Comparison of ENCODE assay signal across 8 cellular contexts in the genomic region with DNA sequence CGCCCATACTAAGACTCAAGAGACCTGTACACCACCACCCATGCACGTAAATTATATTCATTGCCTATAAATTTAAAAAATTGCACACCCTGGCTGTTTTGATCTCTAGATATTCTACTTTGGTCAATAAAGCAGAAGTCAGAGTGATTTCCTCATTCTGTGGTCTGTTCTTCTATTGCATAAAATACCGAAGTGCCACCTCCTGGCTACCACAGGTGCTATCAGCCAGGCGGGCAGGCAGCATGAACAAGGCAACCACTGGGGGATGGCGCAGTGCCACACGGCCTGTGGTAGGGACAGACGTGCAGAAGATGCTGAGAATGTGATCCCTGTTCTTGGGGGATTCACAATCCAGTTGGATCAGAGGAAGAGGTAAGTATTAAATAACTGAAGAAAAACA.
A peak's percentile ranks its signal among the peaks of the same experiment; 100 is the strongest.
DNase-seq lines count a peak whose midpoint lies in the region.

No MANE protein-coding gene starts in this region.

- peak; percentile 58 for DNase-seq in NCI-H748 (lab: John Stamatoyannopoulos, UW; ENCODE audit: unreplicated experiment)
- no peak for DNase-seq in NCI-H748 treated with DMSO at 0.1 percent for 48 hours (lab: John Stamatoyannopoulos, UW)
- peak; percentile 80 for DNase-seq in NAMALWA (ENCODE audit: low spot score)
- peak; percentile 35 to 53 for DNase-seq in activated CD4-positive, alpha-beta T cell treated with anti-CD3 and anti-CD28 coated beads for 24 hours (ENCODE audit: low read depth in 2 of 2)
- peak; percentile 84 for DNase-seq in cerebellum (ENCODE audit: low spot score)
- peak; percentile 67 for DNase-seq in renal cortical epithelial cell (ENCODE audit: low read depth)
- no peak for DNase-seq in NCI-H2227 treated with DMSO at 0.1 percent for 48 hours (lab: John Stamatoyannopoulos, UW)
- no peak for DNase-seq in HuH-7 (ENCODE audit: low spot score)

Comparison
In these comparisons a context has a peak if more than half of its experiments do, and no peak if none do; other contexts are left out.
1. DNase-seq: peak in NCI-H748 (single experiment), NAMALWA (single experiment), activated CD4-positive, alpha-beta T cell treated with anti-CD3 and anti-CD28 coated beads for 24 hours (2 of 2), cerebellum (single experiment) and renal cortical epithelial cell (single experiment); none in NCI-H748 treated with DMSO at 0.1 percent for 48 hours (single experiment), NCI-H2227 treated with DMSO at 0.1 percent for 48 hours (single experiment) and HuH-7 (single experiment).